In the genomic region with DNA sequence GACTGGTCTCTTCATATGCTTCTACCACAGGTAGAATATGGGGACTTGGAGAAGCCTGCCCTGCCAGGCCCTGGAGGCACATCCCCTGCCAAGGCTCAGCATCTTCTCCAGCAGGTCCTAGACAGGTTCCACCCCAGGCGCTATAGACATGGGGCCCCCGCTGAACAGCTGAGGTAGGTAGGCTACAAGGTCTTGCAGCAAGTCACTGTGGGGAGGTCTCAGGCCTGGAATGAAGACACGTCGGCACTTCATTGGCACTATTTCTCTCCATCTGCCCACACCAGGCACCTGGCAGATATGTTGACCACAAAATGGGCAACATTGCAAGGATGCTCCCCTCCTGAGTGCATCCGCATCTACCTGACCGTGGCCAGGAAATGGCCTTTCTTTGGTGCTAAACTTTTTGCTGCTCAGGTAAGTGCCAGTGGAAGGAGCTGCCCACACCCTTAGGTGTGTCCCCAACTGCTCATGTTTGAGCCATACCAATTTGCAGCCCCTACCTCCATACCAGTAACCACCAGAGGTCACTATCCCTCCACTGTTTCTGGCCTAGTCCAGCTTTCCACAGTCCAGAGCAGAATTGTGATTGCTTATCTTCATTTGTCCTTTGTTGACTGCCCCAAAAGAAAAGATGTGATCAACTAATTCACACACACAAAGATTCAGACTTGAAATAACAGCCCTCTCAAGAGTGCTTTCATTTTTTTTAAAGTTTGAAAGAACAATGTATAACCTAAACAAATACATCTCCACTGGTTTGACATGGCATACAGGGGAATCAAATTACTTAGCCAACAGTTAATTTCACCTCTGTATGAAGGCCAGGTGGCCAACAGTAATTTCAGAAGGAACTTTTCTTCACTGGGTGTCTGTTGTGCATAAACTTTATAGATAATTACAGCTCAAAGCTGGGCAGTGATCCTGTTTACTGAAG, we compare ENCODE assay signal across 7 cellular contexts. TPM values are rescaled to one million over a fixed set of nuclear protein-coding genes. Genes with fewer than 3 reads are reported as not detected.
DNase-seq lines count a peak whose midpoint lies in the region; ATAC-seq and TF ChIP-seq lines count a peak whose summit lies in the region.

No MANE protein-coding gene starts in this region.

- CTCF ChIA-PET in activated naive CD4-positive, alpha-beta T cell treated with anti-CD3 and anti-CD28 coated beads, Interleukin-2, amount 10 ng/mL, durations not matched to agents 7 days and 5 days (lab: Charles Lee), result interaction anchor here (0.7 to 5.7 kb wide), 12 partner anchors 12 to 156 kb away, joined by 3 to 51 read pairs (median 4); a partner anchor contains a TSS

- no peak overlapping the region for H3K27ac Mint-ChIP-seq in activated naive CD4-positive, alpha-beta T cell treated with anti-CD3 and anti-CD28 coated beads, Interleukin-2, amount 10 ng/mL, durations not matched to agents 7 days and 5 days

- H3K4me3 ChIP-seq in heart right ventricle (no peak overlapping the region), retinal pigment epithelial cell (ENCODE audit: low read length) (no peak overlapping the region)

- peak; percentile 33 to 70 (median 63) for TF ChIP-seq CTCF in heart right ventricle (IDR thresholded peaks at IDR 0.05)
- TF ChIP-seq CTCF in retinal pigment epithelial cell (conservative IDR thresholded peaks at IDR 0.05; ENCODE audit: low read depth, low read length), result peak; percentile 87

- peak; percentile 53 to 84 (median 78) for ATAC-seq in heart right ventricle
- ATAC-seq in HG03457 (IDR thresholded peaks at IDR 0.05; ENCODE audit: unreplicated experiment), result no peak

- H3K27me3 ChIP-seq in heart right ventricle, result no peaks in the 10 kb centered on the region

- no peaks in the 10 kb centered on the region for H3K27me3 Mint-ChIP-seq in activated naive CD4-positive, alpha-beta T cell treated with anti-CD3 and anti-CD28 coated beads, Interleukin-2, amount 10 ng/mL, durations not matched to agents 7 days and 5 days

- no peaks in the 10 kb centered on the region for H3K9me3 Mint-ChIP-seq in activated naive CD4-positive, alpha-beta T cell treated with anti-CD3 and anti-CD28 coated beads, Interleukin-2, amount 10 ng/mL, durations not matched to agents 7 days and 5 days

- no peak overlapping the region for H3K4me3 Mint-ChIP-seq in activated naive CD4-positive, alpha-beta T cell treated with anti-CD3 and anti-CD28 coated beads, Interleukin-2, amount 10 ng/mL, durations not matched to agents 7 days and 5 days

- peaks cover 12% of the 10 kb centered on the region for H3K4me1 Mint-ChIP-seq in activated naive CD4-positive, alpha-beta T cell treated with anti-CD3 and anti-CD28 coated beads, Interleukin-2, amount 10 ng/mL, durations not matched to agents 7 days and 5 days

- peaks cover 0 to 37% (median 4%) of the 10 kb centered on the region in 9 donors for H3K36me3 ChIP-seq in heart right ventricle

- intact Hi-C loops in heart right ventricle (cut with DNase I), result loop anchor here in 9 of 10 donors (1.0 to 10.0 kb wide), 5 partner anchors 113 to 121 kb away; a partner anchor contains a TSS

- H3K4me1 ChIP-seq in heart right ventricle, result no peaks in the 10 kb centered on the region

- no peak overlapping the region for H3K27ac ChIP-seq in heart right ventricle

- peak; percentile 3 for DNase-seq in DMS153 (lab: John Stamatoyannopoulos, UW)
- peak; percentile 60 for DNase-seq in GM19238 (ENCODE audit: insufficient read length, low spot score)
- DNase-seq in NCI-H2171 (lab: John Stamatoyannopoulos, UW), result peak; percentile 40
- DNase-seq in activated naive CD4-positive, alpha-beta T cell treated with anti-CD3 and anti-CD28 coated beads, Interleukin-2, amount 10 ng/mL, durations not matched to agents 7 days and 5 days, result peak; percentile 55
- DNase-seq in heart right ventricle, result peak in 1 of 2 donors; percentile 32
- no peak for DNase-seq in retinal pigment epithelial cell (ENCODE audit: low read depth)

- peaks cover 7% of the 10 kb centered on the region for H3K36me3 Mint-ChIP-seq in activated naive CD4-positive, alpha-beta T cell treated with anti-CD3 and anti-CD28 coated beads, Interleukin-2, amount 10 ng/mL, durations not matched to agents 7 days and 5 days

- 86 to 90% methylated on average over 6 of the region's 6 CpGs for WGBS in heart right ventricle, 2 donors

- no peaks in the 10 kb centered on the region for H3K9me3 ChIP-seq in heart right ventricle

RNA-seq across cellular contexts. Expression of a gene that starts 16.1 kb away (rescaled TPM):
- total RNA-seq in heart right ventricle, result 10 to 100 TPM in 6 of 10 donors, 1 to 10 TPM in 4; 9.0 to 16.8 (median 10.2) TPM
- 10 to 100 TPM; 18.1 to 23.3 TPM for polyA plus RNA-seq in heart right ventricle

RNA-seq across cellular contexts. Expression of a gene that starts 35.7 kb away (rescaled TPM):
- 10 to 100 TPM in 1 of 10 donors, 1 to 10 TPM in 7, under 1 TPM in 2; 0.69 to 11.6 (median 1.5) TPM for total RNA-seq in heart right ventricle
- polyA plus RNA-seq in heart right ventricle, result 10 to 100 TPM in 1 of 2 donors, under 1 TPM in 1; 0.22 to 42.4 TPM

RNA-seq across cellular contexts. Expression of a gene that starts 50.9 kb away (rescaled TPM):
- 1 to 10 TPM; 1.7 to 7.8 (median 3.7) TPM for total RNA-seq in heart right ventricle
- polyA plus RNA-seq in heart right ventricle, result 10 to 100 TPM in 1 of 2 donors, 1 to 10 TPM in 1; 2.3 to 14.8 TPM
